ENCODE assay signal across 15 cellular contexts in the genomic region with DNA sequence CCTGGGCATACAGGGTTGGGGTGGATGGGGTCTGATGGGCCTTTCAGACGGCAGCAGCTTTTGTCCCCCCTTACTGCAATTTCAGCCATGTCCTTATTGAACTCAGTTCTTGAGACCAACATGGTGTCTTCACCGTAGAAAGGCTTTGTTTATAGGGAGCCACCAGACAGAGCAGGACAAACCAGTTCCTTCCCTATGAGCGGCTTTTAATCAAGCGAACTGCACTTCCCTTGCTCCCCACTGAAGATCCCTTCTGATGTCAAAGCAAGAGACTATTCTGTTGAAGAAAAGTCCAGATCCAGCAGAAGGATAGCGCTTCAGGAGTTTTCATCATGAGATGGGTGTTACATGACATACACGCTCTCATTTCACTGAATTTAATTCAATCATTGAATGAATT.
DNase-seq lines count a peak whose midpoint lies in the region; ATAC-seq and TF ChIP-seq lines count a peak whose summit lies in the region.
"Had no signal": no experiment of that assay in that cellular context is flagged by ENCODE, and none has a peak within 500 bp of the region (broad histone marks: within the 10 kb centered on the region; RNA-seq: fewer than 3 reads in every experiment).

No MANE protein-coding gene starts in this region.

- H2BK5ac ChIP-seq in trophoblast cell (ENCODE audit: low read depth, low read length, poor library complexity), result peak overlapping the region; percentile 31

- H4K91ac ChIP-seq in trophoblast cell (ENCODE audit: low read depth, low read length), result peak overlapping the region; percentile 69

- no peak overlapping the region for H3K4me3 ChIP-seq in trophoblast cell (ENCODE audit: low read depth, low read length)
- H3K4me3 ChIP-seq in Peyer's patch, result no peak overlapping the region
- H3K4me3 ChIP-seq: BLaER1, GM12878, GM23248 had no signal

- peaks cover 31 to 40% of the 10 kb centered on the region in 2 experiments for H3K4me1 ChIP-seq in trophoblast cell (ENCODE audit: control insufficient read depth in 1 of 2, insufficient read depth in 2 of 2, low read length in 2 of 2)
- peaks cover 0 to 34% (median 3%) of the 10 kb centered on the region in 4 donors for H3K4me1 ChIP-seq in Peyer's patch

- H3K79me2 ChIP-seq in trophoblast cell (ENCODE audit: control insufficient read depth, insufficient read depth, low read length, poor library complexity), result peaks cover 1% of the 10 kb centered on the region

- peak overlapping the region; percentile 75 for H2BK12ac ChIP-seq in trophoblast cell (ENCODE audit: low read length)

- H3K27ac ChIP-seq in trophoblast cell (ENCODE audit: low read depth, low read length) (peak overlapping the region; percentile 5), Peyer's patch (no peak overlapping the region)
- H3K27ac ChIP-seq: BLaER1, GM23248 had no signal

- H3K4me2 ChIP-seq in trophoblast cell (ENCODE audit: low read length), result no peak overlapping the region
- H3K4me2 ChIP-seq: BLaER1 had no signal

- no peak overlapping the region for H2AFZ ChIP-seq in trophoblast cell (ENCODE audit: insufficient read depth, low read length, poor library complexity)
- H2AFZ ChIP-seq: GM23248 had no signal

- no peak overlapping the region for H3K9ac ChIP-seq in trophoblast cell (ENCODE audit: low read length)
- H3K9ac ChIP-seq: BLaER1, GM23248 had no signal

- H3K4ac ChIP-seq in trophoblast cell (ENCODE audit: low read depth, low read length), result peak overlapping the region; percentile 29

- H3K36me3 ChIP-seq in trophoblast cell (ENCODE audit: control insufficient read depth in 1 of 2, insufficient read depth in 2 of 2, low read length in 2 of 2), result no peaks in the 10 kb centered on the region
- H3K36me3 ChIP-seq in Peyer's patch, result no peaks in the 10 kb centered on the region
- H3K36me3 ChIP-seq: BLaER1 had no signal

- peak overlapping the region; percentile 29 for H3K14ac ChIP-seq in trophoblast cell (ENCODE audit: low read length)

- no peak overlapping the region for H3K18ac ChIP-seq in trophoblast cell (ENCODE audit: low read length)

- H3K27me3 ChIP-seq in trophoblast cell (ENCODE audit: insufficient read depth, low read length) (no peaks in the 10 kb centered on the region), Peyer's patch (no peaks in the 10 kb centered on the region)
- H3K27me3 ChIP-seq: BLaER1 had no signal

- no peak overlapping the region for H3K23ac ChIP-seq in trophoblast cell (ENCODE audit: low read length)

- no CpG with 5 or more reads among the region's 6 CpGs for WGBS in trophoblast cell (ENCODE audit: extremely low coverage, insufficient coverage, insufficient read length)

- DNase-seq in SIG-M5 treated with dmso at 0.1 percent for 504 hours (lab: John Stamatoyannopoulos, UW; ENCODE audit: unreplicated experiment) (peak; percentile 27), SIG-M5 (lab: John Stamatoyannopoulos, UW) (no peak), SK-N-DZ (ENCODE audit: low spot score) (peak; percentile 47), trophoblast cell (peak in 1 of 2 donors; percentile 32), G401 (ENCODE audit: low spot score) (no peak), Peyer's patch (no peak)
- DNase-seq: 8988T; AML-193; CD4-positive, CD25-positive, alpha-beta regulatory T cell; DMS53; GM23248; H7 had no signal

- H2AK5ac ChIP-seq in trophoblast cell (ENCODE audit: low read length), result peak overlapping the region; percentile 49

- no peak for TF ChIP-seq POLR2A in Peyer's patch (IDR thresholded peaks at IDR 0.05)

- peak overlapping the region; percentile 63 for H4K8ac ChIP-seq in trophoblast cell (ENCODE audit: low read depth, low read length)

- no peak for TF ChIP-seq CTCF in Peyer's patch (IDR thresholded peaks at IDR 0.05)

- ATAC-seq in HG03039 (IDR thresholded peaks at IDR 0.05; ENCODE audit: unreplicated experiment), result no peak
- ATAC-seq: GM12878 had no signal

- H2BK120ac ChIP-seq in trophoblast cell (ENCODE audit: insufficient read depth, low read length, poor library complexity), result peak overlapping the region; percentile 39

- no peak overlapping the region for H4K12ac ChIP-seq in trophoblast cell (ENCODE audit: low read depth, low read length)

- H3K79me1 ChIP-seq in trophoblast cell (ENCODE audit: low read length), result peaks cover 47% of the 10 kb centered on the region

- in situ Hi-C loops in G401 (cut with HindIII; ENCODE audit: low sequenced_read_pairs), result no loop called here

- H3K9me3 ChIP-seq in trophoblast cell (ENCODE audit: insufficient read depth, low read depth, low read length) (no peaks in the 10 kb centered on the region), Peyer's patch (no peaks in the 10 kb centered on the region)
- H3K9me3 ChIP-seq: BLaER1 had no signal

Comparison
In these comparisons a context has a peak if more than half of its experiments do, and no peak if none do; other contexts are left out.
1. DNase-seq: peak in SIG-M5 treated with dmso at 0.1 percent for 504 hours (single experiment) and SK-N-DZ (single experiment); none in SIG-M5 (single experiment), G401 (single experiment) and Peyer's patch (0 of 3).